32 cellular contexts compared by ENCODE assay signal in genomic region chr16:1088295-1089170, GRCh38. TPM values are rescaled to one million over a fixed set of nuclear protein-coding genes. Genes with fewer than 3 reads are reported as not detected.
A peak's percentile ranks its signal among the peaks of the same experiment; 100 is the strongest.
DNase-seq lines count a peak whose midpoint lies in the region; ATAC-seq, FAIRE-seq and TF ChIP-seq lines count a peak whose summit lies in the region.
"Had no signal": no experiment of that assay in that cellular context is flagged by ENCODE, and none has a peak within 500 bp of the region (broad histone marks: within the 10 kb centered on the region; RNA-seq: fewer than 3 reads in every experiment).

No MANE protein-coding gene starts in this region.

- H3K9me3 ChIP-seq in HCT116 (ENCODE audit: control insufficient read depth in 1 of 2, insufficient read depth in 1 of 2, low read depth in 1 of 2, low read length in 2 of 2) (peaks cover 0 to 6% of the 10 kb centered on the region in 2 experiments; a peak in 1 of 4 replicates), Panc1 (ENCODE audit: control insufficient read depth, insufficient read depth, low read depth, low read length) (no peaks in the 10 kb centered on the region; the same call in 1 of the 2 replicates), HepG2 (ENCODE audit: low read length) (peaks cover 8% of the 10 kb centered on the region), body of pancreas (peaks cover 0 to 21% (median 2%) of the 10 kb centered on the region in 3 donors)
- peaks cover 0 to 7% of the 10 kb centered on the region in 2 donors for H3K9me3 ChIP-seq in CD4-positive, alpha-beta memory T cell (ENCODE audit: control insufficient read depth in 1 of 2, low read length in 2 of 2)
- H3K9me3 ChIP-seq: pancreas had no signal

- H3K9ac ChIP-seq in HCT116 (ENCODE audit: low read length): peak overlapping the region; percentile 98
- H3K9ac ChIP-seq in HepG2 (ENCODE audit: insufficient read depth, low read depth, low read length): peak overlapping the region; percentile 52; the same call in 1 of the 2 replicates

- H3K4me1 ChIP-seq in HCT116 (ENCODE audit: control insufficient read depth in 1 of 2, insufficient read depth in 2 of 2, low read length in 2 of 2): peaks cover 65 to 95% of the 10 kb centered on the region in 2 experiments
- peaks cover 50% of the 10 kb centered on the region for H3K4me1 ChIP-seq in Panc1 (ENCODE audit: control insufficient read depth, insufficient read depth, low read length)
- peaks cover 55% of the 10 kb centered on the region for H3K4me1 ChIP-seq in HepG2 (ENCODE audit: insufficient read depth, low read length)
- peaks cover 23% of the 10 kb centered on the region for H3K4me1 ChIP-seq in body of pancreas
- no peaks in the 10 kb centered on the region for H3K4me1 ChIP-seq in CD4-positive, alpha-beta memory T cell (ENCODE audit: insufficient read depth, low read length)

- no TSS peak for BruUV-seq in HCT116 (replicated peaks; lab: Mats Ljungman, UMichigan)
- no TSS peak for BruUV-seq in Panc1 (replicated peaks; lab: Mats Ljungman, UMichigan)
- no TSS peak for BruUV-seq in HepG2 (replicated peaks; lab: Mats Ljungman, UMichigan)

- peaks cover 24% of the 10 kb centered on the region for H3K79me2 ChIP-seq in HCT116 (ENCODE audit: insufficient read depth, low read length)
- H3K79me2 ChIP-seq in HepG2 (ENCODE audit: insufficient read depth, low read length): no peaks in the 10 kb centered on the region

- H3K9me2 ChIP-seq in HCT116 (ENCODE audit: insufficient read depth): no peaks in the 10 kb centered on the region

- no peak overlapping the region for H2AFZ ChIP-seq in HCT116 (ENCODE audit: low read depth, low read length, poor library complexity, severe bottlenecking)
- no peak overlapping the region for H2AFZ ChIP-seq in HepG2 (ENCODE audit: low read length)

- POLR2A ChIA-PET in HCT116 (lab: Charles Lee): interaction anchor here (1.7 kb wide), 1 partner anchor 367 kb away, joined by 3 read pairs; no protein-coding TSS in a partner anchor
- POLR2A ChIA-PET in Panc1 (lab: Charles Lee): no interaction called here
- POLR2A ChIA-PET in HepG2 (lab: Yijun Ruan, JAX): no interaction called here
- POLR2A ChIA-PET in CD4-positive, alpha-beta memory T cell (lab: Charles Lee; ENCODE audit: partially characterized antibody): no interaction called here

- peaks cover 0 to 2% (median 0%) of the 10 kb centered on the region in 4 donors for H3K4me1 Mint-ChIP-seq in CD4-positive, alpha-beta memory T cell
- H3K4me1 Mint-ChIP-seq in HFFc6 (ENCODE audit: low read depth): no peaks in the 10 kb centered on the region
- H3K4me1 Mint-ChIP-seq: activated naive CD8-positive, alpha-beta T cell treated with anti-CD3 and anti-CD28 coated beads for 36 hours; WTC11 had no signal

- H4K20me1 ChIP-seq in HCT116 (ENCODE audit: insufficient read depth): no peaks in the 10 kb centered on the region
- H4K20me1 ChIP-seq in HepG2 (ENCODE audit: insufficient read depth, low read length): no peaks in the 10 kb centered on the region

- in situ Hi-C loops in Panc1 (cut with HindIII; ENCODE audit: low pct_unique_long_range_greater_than_20kb, low sequenced_read_pairs) (no loop called here), HepG2 (cut with HindIII; ENCODE audit: extremely low pct_ligation_motif_present, low pct_unique_long_range_greater_than_20kb) (no loop called here)

- H3K27me3 ChIP-seq in HCT116 (ENCODE audit: insufficient read depth, low read length) (no peaks in the 10 kb centered on the region), Panc1 (ENCODE audit: control insufficient read depth, insufficient read depth, low read length) (no peaks in the 10 kb centered on the region), HepG2 (ENCODE audit: control insufficient read depth in 1 of 2, insufficient read depth in 2 of 2, low read length in 2 of 2) (0 out of 5 replicates have a peak, but pooled peaks cover 0 to 12% of the 10 kb centered on the region in 2 experiments), body of pancreas (peaks cover 0 to 55% of the 10 kb centered on the region in 2 donors)
- H3K27me3 ChIP-seq in CD4-positive, alpha-beta memory T cell (ENCODE audit: insufficient read depth, low read length): no peaks in the 10 kb centered on the region

- H3K36me3 Mint-ChIP-seq in CD4-positive, alpha-beta memory T cell: peaks cover 2 to 9% of the 10 kb centered on the region in 2 donors
- peaks cover 6% of the 10 kb centered on the region for H3K36me3 Mint-ChIP-seq in HFFc6 (ENCODE audit: low read depth)
- H3K36me3 Mint-ChIP-seq: mesothelial cell of epicardium had no signal

- H3K4me3 ChIP-seq in HCT116 (replicated peaks in 1 of 2; ENCODE audit: low read depth in 1 of 2, low read length in 2 of 2) (peak overlapping the region in 1 of 2 experiments; percentile 38; a peak in 1 of 4 replicates), Panc1 (ENCODE audit: low read depth in 2 of 2, low read length in 2 of 2) (peak overlapping the region in 1 of 2 experiments; percentile 18; a peak in 1 of 4 replicates), HepG2 (replicated peaks in 1 of 3; ENCODE audit: insufficient read depth in 1 of 3, low read depth in 2 of 3, low read length in 3 of 3) (peak overlapping the region in 2 of 3 experiments; percentile 19 to 87; a peak in 2 of 6 replicates), body of pancreas (no peak overlapping the region)
- no peak overlapping the region for H3K4me3 ChIP-seq in CD4-positive, alpha-beta memory T cell (ENCODE audit: low read length in 2 of 2)
- H3K4me3 ChIP-seq: SK-N-MC had no signal

- intact Hi-C loops in HCT116 (cut with micrococcal nuclease): no loop called here
- intact Hi-C loops in Panc1 (cut with micrococcal nuclease; ENCODE audit: unreplicated experiment): no loop called here
- intact Hi-C loops in HepG2 (cut with micrococcal nuclease; ENCODE audit: unreplicated experiment): no loop called here
- intact Hi-C loops in body of pancreas (cut with DNase I): no loop called here
- intact Hi-C loops in CD4-positive, alpha-beta memory T cell (cut with micrococcal nuclease): no loop called here

- H3K4me2 ChIP-seq in HCT116 (ENCODE audit: low read length) (peak overlapping the region; percentile 100), HepG2 (ENCODE audit: low read depth, low read length) (peak overlapping the region; percentile 94)

- TF ChIP-seq POLR2A in HCT116 (IDR thresholded peaks at IDR 0.05; ENCODE audit: borderline replicate concordance, extremely low read depth, insufficient read depth, insufficient read length) (no peak), HepG2 (IDR thresholded peaks at IDR 0.05; ENCODE audit: insufficient read depth in 1 of 2, low read depth in 2 of 2, low read length in 2 of 2) (no peak), body of pancreas (IDR thresholded peaks at IDR 0.05) (no peak)

- peaks cover 6 to 19% of the 10 kb centered on the region in 2 donors for H3K27me3 Mint-ChIP-seq in CD4-positive, alpha-beta memory T cell
- peaks cover 7% of the 10 kb centered on the region for H3K27me3 Mint-ChIP-seq in HFFc6 (ENCODE audit: insufficient read depth)

- DNase-seq in A172 (ENCODE audit: low spot score): peak; percentile 56
- no peak for DNase-seq in HCT116 (ENCODE audit: low read depth, low spot score)
- DNase-seq in Panc1 (ENCODE audit: low read depth, low spot score): no peak
- DNase-seq in HepG2 (ENCODE audit: low spot score): peak; percentile 25
- no peak for DNase-seq in body of pancreas
- no peak for DNase-seq in CD4-positive, alpha-beta memory T cell
- DNase-seq in HFFc6: no peak
- DNase-seq: activated CD4-positive, alpha-beta T cell treated with anti-CD3 and anti-CD28 coated beads, Interleukin-2, amount 50 U/mL, for 4 hours; activated CD8-positive, alpha-beta memory T cell treated with anti-CD3 and anti-CD28 coated beads, Interleukin-2, amount 50 U/mL, for 4 hours; activated naive CD8-positive, alpha-beta T cell treated with anti-CD3 and anti-CD28 coated beads for 36 hours; effector memory CD8-positive, alpha-beta T cell; IMR-90; left cardiac atrium; NCI-H146; pancreas; stimulated activated CD8-positive, alpha-beta memory T cell treated with anti-CD3 and anti-CD28 coated beads, Interleukin-4, amount 100 ng/mL, for 48 hours had no signal

- peak overlapping the region; percentile 100 for H3K27ac ChIP-seq in HCT116 (ENCODE audit: low read depth, low read length)
- H3K27ac ChIP-seq in Panc1 (ENCODE audit: low read length): peak overlapping the region; percentile 78
- H3K27ac ChIP-seq in HepG2 (ENCODE audit: extremely low read length, insufficient read depth, low read length): no peak overlapping the region
- H3K27ac ChIP-seq in body of pancreas: no peak overlapping the region
- H3K27ac ChIP-seq in CD4-positive, alpha-beta memory T cell (ENCODE audit: low read depth, low read length): no peak overlapping the region
- H3K27ac ChIP-seq: pancreas, SK-N-MC had no signal

- TF ChIP-seq EP300 in HepG2 (IDR thresholded peaks at IDR 0.05; ENCODE audit: low read depth in 2 of 2, low read length in 2 of 2): no peak
- TF ChIP-seq EP300 in HepG2 (CRISPR knock-in tag; IDR thresholded peaks at IDR 0.05; ENCODE audit: borderline replicate concordance): no peak

- H3K36me3 ChIP-seq in HCT116 (ENCODE audit: control insufficient read depth in 1 of 2, insufficient read depth in 2 of 2, low read length in 2 of 2): peaks cover 0 to 15% of the 10 kb centered on the region in 2 experiments; a peak in 1 of 4 replicates
- H3K36me3 ChIP-seq in Panc1 (ENCODE audit: control insufficient read depth, insufficient read depth, low read length): no peaks in the 10 kb centered on the region
- no peaks in the 10 kb centered on the region for H3K36me3 ChIP-seq in HepG2 (replicated peaks in 1 of 2; ENCODE audit: control insufficient read depth in 1 of 2, insufficient read depth in 2 of 2, low read length in 2 of 2)
- H3K36me3 ChIP-seq in body of pancreas (replicated peaks in 1 of 2; ENCODE audit: insufficient read depth in 1 of 2, low read depth in 2 of 2): no peaks in the 10 kb centered on the region
- no peaks in the 10 kb centered on the region for H3K36me3 ChIP-seq in CD4-positive, alpha-beta memory T cell (ENCODE audit: insufficient read depth, low read length)
- H3K36me3 ChIP-seq: pancreas had no signal

- RAD21 ChIA-PET in HCT116 (lab: Charles Lee; ENCODE audit: low non-redundant PET in 1 of 2, low total read pairs in 2 of 2, uncharacterized antibody in 2 of 2, unreplicated experiment in 2 of 2): no interaction called here

- no peak for FAIRE-seq in HepG2 (lab: Jason Lieb, UNC)
- FAIRE-seq: GM18507, H54, pancreas had no signal

- no peak for ATAC-seq in HCT116
- no peak for ATAC-seq in Panc1
- no peak for ATAC-seq in HepG2
- ATAC-seq in body of pancreas: no peak
- no peak for ATAC-seq in GM19463 (IDR thresholded peaks at IDR 0.05; ENCODE audit: unreplicated experiment)
- ATAC-seq: effector memory CD8-positive, alpha-beta T cell; natural killer cell treated with Interleukin-12 subunit alpha and Interleukin-12 subunit beta and Interleukin-15 and Interleukin-18, amount 100 ng/mL, for 72 hours; WTC11 had no signal

- CTCF ChIA-PET in HCT116 (lab: Charles Lee) (interaction anchor here (1.2 kb wide), 1 partner anchor 31 kb away, joined by 3 read pairs; no protein-coding TSS in a partner anchor), Panc1 (lab: Charles Lee) (no interaction called here), HepG2 (lab: Yijun Ruan, JAX; ENCODE audit: low intra/inter-chr PET ratio, low total read pairs) (no interaction called here)
- CTCF ChIA-PET in CD4-positive, alpha-beta memory T cell (lab: Charles Lee; ENCODE audit: partially characterized antibody): interaction anchor here (1.3 kb wide), 1 partner anchor 15 kb away, joined by 3 read pairs; no protein-coding TSS in a partner anchor

- no peak overlapping the region for H3K27ac Mint-ChIP-seq in CD4-positive, alpha-beta memory T cell
- no peak overlapping the region for H3K27ac Mint-ChIP-seq in HFFc6
- H3K27ac Mint-ChIP-seq: activated naive CD8-positive, alpha-beta T cell treated with anti-CD3 and anti-CD28 coated beads for 36 hours; activated T-helper 2 cell treated with anti-CD3 and anti-CD28 coated beads, Interferon-gamma antibody, Interleukin-2, Interleukin-4, amounts not matched to agents 10 μg/mL and 5 μg/mL and 100 μg/mL, durations not matched to agents 14 hours and 24 hours and 36 hours; effector memory CD8-positive, alpha-beta T cell; mesothelial cell of epicardium; natural killer cell treated with Interleukin-12 subunit alpha and Interleukin-12 subunit beta and Interleukin-15 and Interleukin-18, amount 100 ng/mL, for 72 hours; T-helper 2 cell treated with Interferon-gamma antibody and Interleukin-4, amounts not matched to agents 5 μg/mL and 100 μg/mL, for 36 hours; WTC11 had no signal

- 14% methylated on average over 22 of the region's 40 CpGs for WGBS in HepG2 (ENCODE audit: low lambda C conversion rate)
- WGBS in body of pancreas, 2 donors: 21 to 39% methylated on average over 17 to 40 of the region's 40 CpGs

- no peak overlapping the region for H3K4me3 Mint-ChIP-seq in CD4-positive, alpha-beta memory T cell
- no peak overlapping the region for H3K4me3 Mint-ChIP-seq in HFFc6
- H3K4me3 Mint-ChIP-seq: activated naive CD8-positive, alpha-beta T cell treated with anti-CD3 and anti-CD28 coated beads for 36 hours; effector memory CD8-positive, alpha-beta T cell; mesothelial cell of epicardium; natural killer cell treated with Interleukin-12 subunit alpha and Interleukin-12 subunit beta and Interleukin-15 and Interleukin-18, amount 100 ng/mL, for 72 hours; T-helper 2 cell treated with Interferon-gamma antibody and Interleukin-4, amounts not matched to agents 5 μg/mL and 100 μg/mL, for 36 hours; WTC11 had no signal

- H3K9me3 Mint-ChIP-seq in CD4-positive, alpha-beta memory T cell: peaks cover 0 to 30% (median 19%) of the 10 kb centered on the region in 8 donors
- H3K9me3 Mint-ChIP-seq in HFFc6: peaks cover 31% of the 10 kb centered on the region

- no peak for TF ChIP-seq RAD21 in HCT116 (IDR thresholded peaks at IDR 0.05; ENCODE audit: low read depth)
- TF ChIP-seq RAD21 in HepG2 (CRISPR knock-in tag; IDR thresholded peaks at IDR 0.05): no peak

- no peak for TF ChIP-seq CTCF in HCT116 (IDR thresholded peaks at IDR 0.05 in 2 of 3, conservative IDR thresholded peaks at IDR 0.05 in 1 of 3; ENCODE audit: borderline replicate concordance in 1 of 3, insufficient read depth in 1 of 3, low read depth in 2 of 3, low read length in 2 of 3)
- no peak for TF ChIP-seq CTCF in Panc1 (IDR thresholded peaks at IDR 0.05)
- TF ChIP-seq CTCF in HepG2 (CRISPR knock-in tag; IDR thresholded peaks at IDR 0.05): no peak
- TF ChIP-seq CTCF in body of pancreas (IDR thresholded peaks at IDR 0.05): no peak
- TF ChIP-seq CTCF in HFFc6 (IDR thresholded peaks at IDR 0.05): no peak

RNA-seq across cellular contexts. Expression of gene C1QTNF8, which starts 7.5 kb away (rescaled TPM):
- total RNA-seq in A172 (2014; rRNA removed; shearing (Covaris generic)): 2.9 TPM in 1 of 2 replicates, not detected in the other
- total RNA-seq in HCT116 (2021; ENCODE audit: unreplicated experiment) (0.27 TPM), Panc1 (2021; ENCODE audit: unreplicated experiment) (0.39 TPM), HepG2 (2016; rRNA removed; fragmentation: Illumina TruSeq; extraction: Trizol) (0.09 TPM in 1 of 2 replicates, not detected in the other), body of pancreas (not detected)
- 0.09 and 0.16 TPM in 2 replicates for polyA plus RNA-seq in HCT116 (2012)
- 0.63 TPM for polyA plus RNA-seq in Panc1 (2012; ENCODE audit: insufficient read length)
- 0.20 TPM in 1 of 2 replicates, not detected in the other for total RNA-seq in HepG2 (2016; cell fraction: cytosol; rRNA removed; fragmentation: Illumina TruSeq; extraction: Trizol; ENCODE audit: low read depth)
- not detected in 2 replicates for total RNA-seq in HepG2 (2016; cell fraction: insoluble cytoplasmic fraction; rRNA removed; fragmentation: Illumina TruSeq; extraction: Trizol)
- total RNA-seq in HepG2 (2016; cell fraction: membrane; rRNA removed; fragmentation: Illumina TruSeq; extraction: Trizol): not detected in 2 replicates
- 0.22 TPM in 1 of 2 replicates, not detected in the other for total RNA-seq in HepG2 (2016; cell fraction: nucleus; rRNA removed; fragmentation: Illumina TruSeq; extraction: Trizol)
- not detected in 2 replicates for polyA plus RNA-seq in HepG2 (2011; rRNA removed)
- not detected in 2 replicates for polyA plus RNA-seq in HepG2 (2011; cell fraction: cytosol; rRNA removed)
- polyA plus RNA-seq in HepG2 (2011; cell fraction: nucleus; rRNA removed): 0.13 TPM in 1 of 2 replicates, not detected in the other
- polyA plus RNA-seq in HepG2 (2012): not detected in 2 replicates
- polyA plus RNA-seq in HepG2 (2016; cell fraction: cytosol; fragmentation: Illumina TruSeq; extraction: Trizol; ENCODE audit: low read depth): not detected in 2 replicates
- polyA plus RNA-seq in HepG2 (2016; cell fraction: insoluble cytoplasmic fraction; fragmentation: Illumina TruSeq; extraction: Trizol; ENCODE audit: low read depth): not detected in 2 replicates
- not detected in 2 replicates for polyA plus RNA-seq in HepG2 (2016; cell fraction: membrane; fragmentation: Illumina TruSeq; extraction: Trizol; ENCODE audit: low read depth)
- polyA plus RNA-seq in HepG2 (2016; cell fraction: nucleus; fragmentation: Illumina TruSeq; extraction: Trizol; ENCODE audit: insufficient read depth, low read depth): not detected in 2 replicates
- not detected in 2 replicates for polyA minus RNA-seq in HepG2 (2011; rRNA and poly(A)+ RNA removed; ENCODE audit: low replicate concordance)
- not detected in 2 replicates for polyA minus RNA-seq in HepG2 (2011; cell fraction: cytosol; rRNA and poly(A)+ RNA removed)
- not detected in 2 replicates for polyA minus RNA-seq in HepG2 (2011; cell fraction: nucleus; rRNA and poly(A)+ RNA removed)
- total RNA-seq in CD4-positive, alpha-beta memory T cell: not detected
- polyA plus RNA-seq in CD4-positive, alpha-beta memory T cell: not detected
- total RNA-seq in HFFc6 (2021; fragmentation: NEBNext Ultra II Directional; extraction: Animal tissue kit (Norgen Biotek cat#: 25700)): not detected
- total RNA-seq: activated naive CD8-positive, alpha-beta T cell treated with anti-CD3 and anti-CD28 coated beads for 36 hours; activated T-helper 2 cell treated with anti-CD3 and anti-CD28 coated beads, Interferon-gamma antibody, Interleukin-2, Interleukin-4, amounts not matched to agents 10 μg/mL and 5 μg/mL and 100 μg/mL, durations not matched to agents 14 hours and 24 hours and 36 hours; cerebellum; IMR-90; left cardiac atrium; M059J; mesothelial cell of epicardium; natural killer cell treated with Interleukin-12 subunit alpha and Interleukin-12 subunit beta and Interleukin-15 and Interleukin-18, amount 100 ng/mL, for 72 hours; NCI-H460; pancreas; sciatic nerve; urinary bladder had no signal
- polyA plus RNA-seq: AG04450, IMR-90, urinary bladder had no signal

RNA-seq across cellular contexts. Expression of gene SSTR5, which starts 16.0 kb away (rescaled TPM):
- total RNA-seq in A172 (2014; rRNA removed; shearing (Covaris generic)): not detected in 2 replicates
- total RNA-seq in HCT116 (2021; ENCODE audit: unreplicated experiment) (7.2 TPM), Panc1 (2021; ENCODE audit: unreplicated experiment) (2.8 TPM), HepG2 (2016; rRNA removed; fragmentation: Illumina TruSeq; extraction: Trizol) (0.14 and 0.49 TPM in 2 replicates), body of pancreas (1 to 10 TPM in 1 of 2 donors, not detected in 1; 2.3 TPM)
- 6.1 and 6.2 TPM in 2 replicates for polyA plus RNA-seq in HCT116 (2012)
- 12.8 TPM for polyA plus RNA-seq in Panc1 (2012; ENCODE audit: insufficient read length)
- total RNA-seq in HepG2 (2016; cell fraction: cytosol; rRNA removed; fragmentation: Illumina TruSeq; extraction: Trizol; ENCODE audit: low read depth): 0.18 TPM in 1 of 2 replicates, not detected in the other
- 0.22 TPM in 1 of 2 replicates, not detected in the other for total RNA-seq in HepG2 (2016; cell fraction: insoluble cytoplasmic fraction; rRNA removed; fragmentation: Illumina TruSeq; extraction: Trizol)
- 0.14 and 0.15 TPM in 2 replicates for total RNA-seq in HepG2 (2016; cell fraction: membrane; rRNA removed; fragmentation: Illumina TruSeq; extraction: Trizol)
- not detected in 2 replicates for total RNA-seq in HepG2 (2016; cell fraction: nucleus; rRNA removed; fragmentation: Illumina TruSeq; extraction: Trizol)
- polyA plus RNA-seq in HepG2 (2011; rRNA removed): 0.20 and 0.26 TPM in 2 replicates
- polyA plus RNA-seq in HepG2 (2011; cell fraction: cytosol; rRNA removed): 0.55 and 0.79 TPM in 2 replicates
- 0.55 and 0.62 TPM in 2 replicates for polyA plus RNA-seq in HepG2 (2011; cell fraction: nucleus; rRNA removed)
- 1.3 and 2.0 TPM in 2 replicates for polyA plus RNA-seq in HepG2 (2012)
- polyA plus RNA-seq in HepG2 (2016; cell fraction: cytosol; fragmentation: Illumina TruSeq; extraction: Trizol; ENCODE audit: low read depth): not detected in 2 replicates
- not detected in 2 replicates for polyA plus RNA-seq in HepG2 (2016; cell fraction: insoluble cytoplasmic fraction; fragmentation: Illumina TruSeq; extraction: Trizol; ENCODE audit: low read depth)
- polyA plus RNA-seq in HepG2 (2016; cell fraction: membrane; fragmentation: Illumina TruSeq; extraction: Trizol; ENCODE audit: low read depth): 0.18 TPM in 1 of 2 replicates, not detected in the other
- 0.36 TPM in 1 of 2 replicates, not detected in the other for polyA plus RNA-seq in HepG2 (2016; cell fraction: nucleus; fragmentation: Illumina TruSeq; extraction: Trizol; ENCODE audit: insufficient read depth, low read depth)
- 0.26 and 1.1 TPM in 2 replicates for polyA minus RNA-seq in HepG2 (2011; rRNA and poly(A)+ RNA removed; ENCODE audit: low replicate concordance)
- polyA minus RNA-seq in HepG2 (2011; cell fraction: cytosol; rRNA and poly(A)+ RNA removed): 0.44 and 0.59 TPM in 2 replicates
- 0.26 TPM in 1 of 2 replicates, not detected in the other for polyA minus RNA-seq in HepG2 (2011; cell fraction: nucleus; rRNA and poly(A)+ RNA removed)
- total RNA-seq in CD4-positive, alpha-beta memory T cell: not detected
- polyA plus RNA-seq in CD4-positive, alpha-beta memory T cell: not detected
- total RNA-seq in HFFc6 (2021; fragmentation: NEBNext Ultra II Directional; extraction: Animal tissue kit (Norgen Biotek cat#: 25700)): not detected
- total RNA-seq: activated naive CD8-positive, alpha-beta T cell treated with anti-CD3 and anti-CD28 coated beads for 36 hours; activated T-helper 2 cell treated with anti-CD3 and anti-CD28 coated beads, Interferon-gamma antibody, Interleukin-2, Interleukin-4, amounts not matched to agents 10 μg/mL and 5 μg/mL and 100 μg/mL, durations not matched to agents 14 hours and 24 hours and 36 hours; cerebellum; G401; IMR-90; M059J; mesothelial cell of epicardium; natural killer cell treated with Interleukin-12 subunit alpha and Interleukin-12 subunit beta and Interleukin-15 and Interleukin-18, amount 100 ng/mL, for 72 hours; sciatic nerve had no signal
- polyA plus RNA-seq: AG04450, IMR-90 had no signal

Comparison
In these comparisons a context has a peak if more than half of its experiments do, and no peak if none do; other contexts are left out.
1. DNase-seq: peak in A172 (single experiment) and HepG2 (single experiment); none in HCT116 (single experiment), Panc1 (single experiment), body of pancreas (0 of 4), CD4-positive, alpha-beta memory T cell (0 of 5) and HFFc6 (single experiment).
2. H3K27ac ChIP-seq: peak in HCT116 (single experiment) and Panc1 (single experiment); none in HepG2 (single experiment), body of pancreas (0 of 4) and CD4-positive, alpha-beta memory T cell (single experiment).
3. H3K4me3 ChIP-seq: peak in HepG2 (2 of 3); none in body of pancreas (0 of 2) and CD4-positive, alpha-beta memory T cell (0 of 2).
4. CTCF ChIA-PET loops: an anchor here in HCT116 (1.2 kb wide) and CD4-positive, alpha-beta memory T cell (1.3 kb wide); none called in Panc1 and HepG2.